20 cellular contexts compared by ENCODE assay signal in the genomic region with DNA sequence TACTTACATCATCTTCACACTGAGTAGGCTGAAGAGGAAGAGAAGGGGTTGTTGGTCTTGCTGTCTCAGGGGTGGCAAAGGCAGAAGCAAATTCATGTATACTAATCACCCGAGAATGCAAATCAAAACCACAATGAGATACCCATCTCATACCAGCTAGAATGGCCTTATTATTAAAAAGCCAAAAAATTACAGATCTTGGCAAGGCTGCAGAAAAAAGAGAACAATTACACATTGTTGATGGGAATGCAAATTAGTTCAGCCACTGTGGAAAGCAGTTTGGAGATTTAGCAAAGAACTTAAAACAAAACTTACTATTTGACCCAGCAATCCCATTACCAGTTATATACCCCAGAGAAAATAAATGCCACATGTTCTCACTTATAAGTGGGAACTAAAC.
A peak's percentile ranks its signal among the peaks of the same experiment; 100 is the strongest.
DNase-seq lines count a peak whose midpoint lies in the region; ATAC-seq, FAIRE-seq and TF ChIP-seq lines count a peak whose summit lies in the region.
"Had no signal": no experiment of that assay in that cellular context is flagged by ENCODE, and none has a peak within 500 bp of the region (broad histone marks: within the 10 kb centered on the region; RNA-seq: fewer than 3 reads in every experiment).

No MANE protein-coding gene starts in this region.

- H3K27me3 ChIP-seq in adipocyte (replicated peaks; ENCODE audit: control insufficient read depth, insufficient read depth, low read length), result peaks cover 15% of the 10 kb centered on the region
- H3K27me3 ChIP-seq in foreskin keratinocyte, result no peaks in the 10 kb centered on the region
- H3K27me3 ChIP-seq in tibial nerve, result no peaks in the 10 kb centered on the region
- no peaks in the 10 kb centered on the region for H3K27me3 ChIP-seq in sigmoid colon
- no peaks in the 10 kb centered on the region for H3K27me3 ChIP-seq in gastrocnemius medialis
- H3K27me3 ChIP-seq: upper lobe of right lung had no signal

- no peak for TF ChIP-seq POLR2A in tibial nerve (IDR thresholded peaks at IDR 0.05)
- TF ChIP-seq POLR2A in sigmoid colon (IDR thresholded peaks at IDR 0.05), result no peak
- TF ChIP-seq POLR2A in gastrocnemius medialis (IDR thresholded peaks at IDR 0.05), result no peak

- 27 to 34% methylated on average over 1 of the region's 1 CpG for WGBS in tibial nerve, 2 donors
- 83 to 84% methylated on average over 1 of the region's 1 CpG for WGBS in sigmoid colon, 2 donors

- H3K27ac ChIP-seq in foreskin keratinocyte (no peak overlapping the region), tibial nerve (peak overlapping the region in 3 of 4 donors; percentile 44 to 71 (median 64)), sigmoid colon (no peak overlapping the region), gastrocnemius medialis (no peak overlapping the region)
- H3K27ac ChIP-seq: KMS-11, upper lobe of right lung, WERI-Rb-1 had no signal

- H3K9ac ChIP-seq in adipocyte (ENCODE audit: low read length), result no peak overlapping the region
- H3K9ac ChIP-seq: KMS-11 had no signal

- no peak for FAIRE-seq in D721Med (lab: Jason Lieb, UNC)
- FAIRE-seq: GM18507 had no signal

- H3K9me3 ChIP-seq in adipocyte (ENCODE audit: control insufficient read depth, low read length) (no peaks in the 10 kb centered on the region), tibial nerve (no peaks in the 10 kb centered on the region), sigmoid colon (no peaks in the 10 kb centered on the region), gastrocnemius medialis (no peaks in the 10 kb centered on the region)
- H3K9me3 ChIP-seq: upper lobe of right lung had no signal

- peak; percentile 25 for DNase-seq in HFF-Myc (ENCODE audit: extremely low read depth, low read depth)
- DNase-seq in adipocyte (ENCODE audit: low read depth), result peak; percentile 38
- peak; percentile 15 to 41 for DNase-seq in foreskin keratinocyte
- no peak for DNase-seq in tibial nerve (ENCODE audit: low spot score in 2 of 2)
- no peak for DNase-seq in GM13976 (ENCODE audit: low spot score)
- no peak for DNase-seq in sigmoid colon
- no peak for DNase-seq in D721Med (ENCODE audit: insufficient read length, low spot score)
- DNase-seq in gastrocnemius medialis, result no peak
- DNase-seq: CD8-positive, alpha-beta T cell; central memory CD4-positive, alpha-beta T cell; GF-D8; natural killer cell; NCI-H446 treated with DMSO at 0.1 percent for 48 hours; OCI-M1; stimulated activated CD4-positive, alpha-beta T cell treated with anti-CD3 and anti-CD28 coated beads, Interleukin-2, amount 100 ng/mL, for 24 hours; stimulated activated CD8-positive, alpha-beta memory T cell treated with anti-CD3 and anti-CD28 coated beads, Interleukin-4, amount 100 ng/mL, for 48 hours; upper lobe of right lung; WERI-Rb-1 had no signal

- in situ Hi-C loops in GM13976 (cut with MboI; ENCODE audit: low sequenced_read_pairs, unreplicated experiment), result no loop called here
- in situ Hi-C loops in gastrocnemius medialis (cut with MboI; ENCODE audit: low sequenced_read_pairs in 4 of 4), result no loop called here

- H3K4me3 ChIP-seq in HFF-Myc (replicated peaks; ENCODE audit: low read depth, low read length), result no peak overlapping the region
- no peak overlapping the region for H3K4me3 ChIP-seq in adipocyte (ENCODE audit: low read length)
- no peak overlapping the region for H3K4me3 ChIP-seq in tibial nerve
- no peak overlapping the region for H3K4me3 ChIP-seq in sigmoid colon
- H3K4me3 ChIP-seq in gastrocnemius medialis, result no peak overlapping the region
- H3K4me3 ChIP-seq: upper lobe of right lung had no signal

- H3K4me1 ChIP-seq in adipocyte (ENCODE audit: control insufficient read depth, insufficient read depth, low read length), result peaks cover 5% of the 10 kb centered on the region
- H3K4me1 ChIP-seq in foreskin keratinocyte, result peaks cover 6% of the 10 kb centered on the region
- peaks cover 0 to 20% (median 4%) of the 10 kb centered on the region in 4 donors for H3K4me1 ChIP-seq in tibial nerve
- no peaks in the 10 kb centered on the region for H3K4me1 ChIP-seq in sigmoid colon
- H3K4me1 ChIP-seq in gastrocnemius medialis, result no peaks in the 10 kb centered on the region
- H3K4me1 ChIP-seq: upper lobe of right lung had no signal

- intact Hi-C loops in sigmoid colon (cut with DNase I), result no loop called here
- intact Hi-C loops in gastrocnemius medialis (cut with DNase I; ENCODE audit: low total_unique reads), result no loop called here

- TF ChIP-seq EP300 in tibial nerve (IDR thresholded peaks at IDR 0.05) (peak in 1 of 2 donors; percentile 41), sigmoid colon (IDR thresholded peaks at IDR 0.05) (no peak)

- TF ChIP-seq CTCF in HFF-Myc (IDR thresholded peaks at IDR 0.05; ENCODE audit: low read depth, low read length, missing control alignments) (no peak), foreskin keratinocyte (conservative IDR thresholded peaks at IDR 0.05) (no peak), tibial nerve (IDR thresholded peaks at IDR 0.05) (no peak), GM13976 (IDR thresholded peaks at IDR 0.05; ENCODE audit: borderline replicate concordance, control extremely low read depth, extremely low read depth, insufficient read depth, missing control alignments) (no peak), sigmoid colon (IDR thresholded peaks at IDR 0.05) (no peak), D721Med (IDR thresholded peaks at IDR 0.05; ENCODE audit: insufficient read depth, missing control alignments) (no peak), gastrocnemius medialis (IDR thresholded peaks at IDR 0.05 in 4 of 5, conservative IDR thresholded peaks at IDR 0.05 in 1 of 5) (no peak)

- ATAC-seq in foreskin keratinocyte (peak; percentile 71), gastrocnemius medialis (no peak)
- ATAC-seq: CD8-positive, alpha-beta T cell; natural killer cell; upper lobe of right lung had no signal

- H3K36me3 ChIP-seq in adipocyte (ENCODE audit: control insufficient read depth, insufficient read depth, low read length, severe bottlenecking) (no peaks in the 10 kb centered on the region), tibial nerve (no peaks in the 10 kb centered on the region), sigmoid colon (no peaks in the 10 kb centered on the region), gastrocnemius medialis (no peaks in the 10 kb centered on the region)
- H3K36me3 ChIP-seq: upper lobe of right lung, WERI-Rb-1 had no signal

Comparison
In these comparisons a context has a peak if more than half of its experiments do, and no peak if none do; other contexts are left out.
1. DNase-seq: peak in HFF-Myc (single experiment), adipocyte (single experiment) and foreskin keratinocyte (2 of 2); none in tibial nerve (0 of 2), GM13976 (single experiment), sigmoid colon (single experiment), D721Med (single experiment) and gastrocnemius medialis (0 of 2).
2. H3K27ac ChIP-seq: peak in tibial nerve (3 of 4); none in foreskin keratinocyte (single experiment), sigmoid colon (0 of 4) and gastrocnemius medialis (0 of 4).